ENCODE assay signal across 9 cellular contexts in the genomic region with DNA sequence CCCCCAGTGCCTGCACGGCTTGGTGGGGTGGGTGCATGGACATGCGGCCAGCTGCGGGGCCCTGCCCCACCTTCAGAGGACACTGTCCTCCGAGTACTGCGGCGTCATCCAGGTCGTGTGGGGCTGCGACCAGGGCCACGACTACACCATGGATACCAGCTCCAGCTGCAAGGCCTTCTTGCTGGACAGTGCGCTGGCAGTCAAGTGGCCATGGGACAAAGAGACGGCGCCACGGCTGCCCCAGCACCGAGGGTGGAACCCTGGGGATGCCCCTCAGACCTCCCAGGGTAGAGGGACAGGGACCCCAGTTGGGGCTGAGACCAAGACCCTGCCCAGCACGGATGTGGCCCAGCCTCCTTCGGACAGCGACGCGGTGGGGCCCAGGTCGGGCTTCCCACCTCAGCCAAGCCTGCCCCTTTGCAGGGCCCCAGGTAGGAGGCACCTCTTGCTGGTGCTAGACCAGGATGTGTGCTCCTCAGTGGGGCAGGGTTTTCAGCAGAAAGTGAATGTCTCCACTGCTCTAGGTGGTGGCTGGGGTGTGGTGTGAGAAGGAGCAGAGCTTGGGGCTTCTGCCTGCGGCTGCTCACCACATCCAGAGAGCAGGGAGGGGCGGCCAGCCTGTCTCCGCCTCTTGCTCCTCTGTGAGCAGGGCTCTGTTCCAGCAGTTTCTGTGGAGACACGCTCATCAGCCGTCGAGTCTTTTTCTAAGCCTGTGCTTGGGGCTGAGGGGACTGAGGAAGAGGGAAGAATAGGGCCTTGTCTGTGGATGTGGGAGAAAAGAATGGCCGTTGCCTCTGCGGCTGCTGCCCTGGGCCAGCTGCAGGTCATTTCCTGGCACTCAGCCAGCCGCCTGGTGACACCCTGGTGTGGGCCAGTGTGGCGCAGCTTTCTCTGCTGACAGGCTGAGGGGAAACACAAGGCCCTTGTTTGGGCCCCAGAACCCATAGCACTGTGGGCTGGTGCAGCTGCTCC. TPM values are rescaled to one million over a fixed set of nuclear protein-coding genes. Genes with fewer than 3 reads are reported as not detected.
DNase-seq lines count a peak whose midpoint lies in the region; ATAC-seq and TF ChIP-seq lines count a peak whose summit lies in the region.
"Had no signal": no experiment of that assay in that cellular context is flagged by ENCODE, and none has a peak within 500 bp of the region (broad histone marks: within the 10 kb centered on the region; RNA-seq: fewer than 3 reads in every experiment).

No MANE protein-coding gene starts in this region.

- peak overlapping the region; percentile 97 for H3K4me3 Mint-ChIP-seq in natural killer cell treated with Interleukin-12 subunit alpha and Interleukin-12 subunit beta and Interleukin-15 and Interleukin-18, amount 100 ng/mL, for 72 hours

- peaks cover 40% of the 10 kb centered on the region for H3K4me1 ChIP-seq in vagina

- in situ Hi-C loops in ACHN (cut with HindIII; ENCODE audit: low pct_ligation_motif_present, low pct_unique_long_range_greater_than_20kb, low sequenced_read_pairs): no loop called here

- no peaks in the 10 kb centered on the region for H3K9me3 ChIP-seq in vagina
- H3K9me3 ChIP-seq in WERI-Rb-1 (ENCODE audit: severe bottlenecking): no peaks in the 10 kb centered on the region
- H3K9me3 ChIP-seq: ovary had no signal

- TF ChIP-seq POLR2A in vagina (IDR thresholded peaks at IDR 0.05): no peak

- no peaks in the 10 kb centered on the region for H3K9me3 Mint-ChIP-seq in natural killer cell treated with Interleukin-12 subunit alpha and Interleukin-12 subunit beta and Interleukin-15 and Interleukin-18, amount 100 ng/mL, for 72 hours

- no peaks in the 10 kb centered on the region for H3K27me3 Mint-ChIP-seq in natural killer cell treated with Interleukin-12 subunit alpha and Interleukin-12 subunit beta and Interleukin-15 and Interleukin-18, amount 100 ng/mL, for 72 hours

- ATAC-seq in natural killer cell treated with Interleukin-12 subunit alpha and Interleukin-12 subunit beta and Interleukin-15 and Interleukin-18, amount 100 ng/mL, for 72 hours: peak; percentile 67 to 70
- no peak for ATAC-seq in HG02885 (IDR thresholded peaks at IDR 0.05; ENCODE audit: poor library complexity, unreplicated experiment)

- peak overlapping the region in 1 of 2 donors; percentile 97 for H3K27ac ChIP-seq in coronary artery
- no peak overlapping the region for H3K27ac ChIP-seq in vagina
- no peak overlapping the region for H3K27ac ChIP-seq in WERI-Rb-1

- no peaks in the 10 kb centered on the region for H3K36me3 Mint-ChIP-seq in natural killer cell treated with Interleukin-12 subunit alpha and Interleukin-12 subunit beta and Interleukin-15 and Interleukin-18, amount 100 ng/mL, for 72 hours

- H3K36me3 ChIP-seq in vagina (peaks cover 0 to 28% of the 10 kb centered on the region in 2 donors), WERI-Rb-1 (peaks cover 12% of the 10 kb centered on the region)
- H3K36me3 ChIP-seq: ovary had no signal

- H3K4me3 ChIP-seq in coronary artery (peak overlapping the region; percentile 95), vagina (peak overlapping the region; percentile 80 to 91), WERI-Rb-1 (ENCODE audit: low read depth, low read length) (no peak overlapping the region)
- H3K4me3 ChIP-seq: ovary had no signal

- intact Hi-C loops in vagina (cut with DNase I): loop anchor here (5.0 kb wide), 1 partner anchor 981 kb away; no protein-coding TSS in a partner anchor

- no peaks in the 10 kb centered on the region for H3K27me3 ChIP-seq in vagina
- H3K27me3 ChIP-seq in WERI-Rb-1 (ENCODE audit: insufficient read depth, low read depth, severe bottlenecking): no peaks in the 10 kb centered on the region
- H3K27me3 ChIP-seq: ovary had no signal

- H3K27ac Mint-ChIP-seq in natural killer cell treated with Interleukin-12 subunit alpha and Interleukin-12 subunit beta and Interleukin-15 and Interleukin-18, amount 100 ng/mL, for 72 hours: peak overlapping the region; percentile 92 to 95

- no peak for TF ChIP-seq CTCF in coronary artery (IDR thresholded peaks at IDR 0.05)
- no peak for TF ChIP-seq CTCF in vagina (IDR thresholded peaks at IDR 0.05)
- TF ChIP-seq CTCF in WERI-Rb-1 (IDR thresholded peaks at IDR 0.05; ENCODE audit: low read depth, low read length): no peak

- DNase-seq in GM03348 (ENCODE audit: low spot score): peak; percentile 28
- DNase-seq in activated CD4-positive, alpha-beta T cell treated with anti-CD3 and anti-CD28 coated beads, Interleukin-2, amount 50 U/mL, for 48 hours: peak; percentile 66 to 76
- DNase-seq in coronary artery (ENCODE audit: low spot score): no peak
- DNase-seq in natural killer cell treated with Interleukin-12 subunit alpha and Interleukin-12 subunit beta and Interleukin-15 and Interleukin-18, amount 100 ng/mL, for 72 hours (ENCODE audit: low spot score): peak; percentile 87
- no peak for DNase-seq in vagina (ENCODE audit: extremely low spot score in 2 of 2)
- DNase-seq in ACHN: no peak
- no peak for DNase-seq in WERI-Rb-1

- H3K4me1 Mint-ChIP-seq in natural killer cell treated with Interleukin-12 subunit alpha and Interleukin-12 subunit beta and Interleukin-15 and Interleukin-18, amount 100 ng/mL, for 72 hours (ENCODE audit: low read depth in 2 of 2): peaks cover 42 to 46% of the 10 kb centered on the region in 2 donors

RNA-seq across cellular contexts. Expression of a gene that starts 2.2 kb away (rescaled TPM):
- 10 to 100 TPM; 36.0 to 72.1 TPM for total RNA-seq in natural killer cell treated with Interleukin-12 subunit alpha and Interleukin-12 subunit beta and Interleukin-15 and Interleukin-18, amount 100 ng/mL, for 72 hours
- 57.0 TPM for total RNA-seq in vagina

RNA-seq across cellular contexts. Expression of a gene that starts 2.9 kb away (rescaled TPM):
- total RNA-seq in natural killer cell treated with Interleukin-12 subunit alpha and Interleukin-12 subunit beta and Interleukin-15 and Interleukin-18, amount 100 ng/mL, for 72 hours: 10 to 100 TPM in 1 of 2 donors, 1 to 10 TPM in 1; 9.0 to 11.0 TPM
- total RNA-seq in vagina: 10.1 TPM

RNA-seq across cellular contexts. Expression of a gene that starts 22.1 kb away (rescaled TPM):
- total RNA-seq in natural killer cell treated with Interleukin-12 subunit alpha and Interleukin-12 subunit beta and Interleukin-15 and Interleukin-18, amount 100 ng/mL, for 72 hours: 1 to 10 TPM; 6.8 to 8.4 TPM
- 16.2 TPM for total RNA-seq in vagina

RNA-seq across cellular contexts. Expression of a gene that starts 37.1 kb away (rescaled TPM):
- total RNA-seq in natural killer cell treated with Interleukin-12 subunit alpha and Interleukin-12 subunit beta and Interleukin-15 and Interleukin-18, amount 100 ng/mL, for 72 hours: 100 to 1,000 TPM in 1 of 2 donors, 10 to 100 TPM in 1; 60.8 to 115 TPM
- total RNA-seq in vagina: 44.0 TPM

Comparison
In these comparisons a context has a peak if more than half of its experiments do, and no peak if none do; other contexts are left out.
1. DNase-seq: peak in GM03348 (single experiment), activated CD4-positive, alpha-beta T cell treated with anti-CD3 and anti-CD28 coated beads, Interleukin-2, amount 50 U/mL, for 48 hours (2 of 2) and natural killer cell treated with Interleukin-12 subunit alpha and Interleukin-12 subunit beta and Interleukin-15 and Interleukin-18, amount 100 ng/mL, for 72 hours (single experiment); none in coronary artery (single experiment), vagina (0 of 2), ACHN (single experiment) and WERI-Rb-1 (single experiment).